Comparison of ENCODE assay signal across 8 cellular contexts in genomic region chr10:11017575-11018425, GRCh38.
DNase-seq lines count a peak whose midpoint lies in the region; ATAC-seq and TF ChIP-seq lines count a peak whose summit lies in the region.

Gene CELF2, plus strand, starts transcription at chr10:11017872. Its CDS starts 218 bp downstream, at chr10:11018090.

- DNase-seq in NCI-H2107 treated with DMSO at 0.1 percent for 48 hours (lab: John Stamatoyannopoulos, UW; ENCODE audit: unreplicated experiment) = peak; percentile 13
- DNase-seq in NCI-H2107 (lab: John Stamatoyannopoulos, UW) = no peak
- peak; percentile 43 for DNase-seq in T follicular helper cell (ENCODE audit: low read depth)
- peak in 39 of 58 donors; percentile 23 to 83 (median 51) for DNase-seq in anterior cingulate cortex (lab: John Stamatoyannopoulos, UW)
- peak; percentile 28 to 55 for DNase-seq in hippocampal formation (lab: John Stamatoyannopoulos, UW)
- no peak for DNase-seq in retinal pigment epithelial cell (ENCODE audit: low read depth)

- no peak for TF ChIP-seq CTCF in retinal pigment epithelial cell (conservative IDR thresholded peaks at IDR 0.05; ENCODE audit: low read depth, low read length)

- H3K4me3 ChIP-seq in retinal pigment epithelial cell (ENCODE audit: low read length) = peak within 1 kb of the TSS; percentile 82

- ATAC-seq in HG03095 (IDR thresholded peaks at IDR 0.05; ENCODE audit: unreplicated experiment) (peak; percentile 81), HG03457 (IDR thresholded peaks at IDR 0.05; ENCODE audit: unreplicated experiment) (no peak)

Comparison
In these comparisons a context has a peak if more than half of its experiments do, and no peak if none do; other contexts are left out.
1. DNase-seq: peak in NCI-H2107 treated with DMSO at 0.1 percent for 48 hours (single experiment), T follicular helper cell (single experiment), anterior cingulate cortex (39 of 58) and hippocampal formation (2 of 2); none in NCI-H2107 (single experiment) and retinal pigment epithelial cell (single experiment).